8 cellular contexts compared by ENCODE assay signal in the genomic region with DNA sequence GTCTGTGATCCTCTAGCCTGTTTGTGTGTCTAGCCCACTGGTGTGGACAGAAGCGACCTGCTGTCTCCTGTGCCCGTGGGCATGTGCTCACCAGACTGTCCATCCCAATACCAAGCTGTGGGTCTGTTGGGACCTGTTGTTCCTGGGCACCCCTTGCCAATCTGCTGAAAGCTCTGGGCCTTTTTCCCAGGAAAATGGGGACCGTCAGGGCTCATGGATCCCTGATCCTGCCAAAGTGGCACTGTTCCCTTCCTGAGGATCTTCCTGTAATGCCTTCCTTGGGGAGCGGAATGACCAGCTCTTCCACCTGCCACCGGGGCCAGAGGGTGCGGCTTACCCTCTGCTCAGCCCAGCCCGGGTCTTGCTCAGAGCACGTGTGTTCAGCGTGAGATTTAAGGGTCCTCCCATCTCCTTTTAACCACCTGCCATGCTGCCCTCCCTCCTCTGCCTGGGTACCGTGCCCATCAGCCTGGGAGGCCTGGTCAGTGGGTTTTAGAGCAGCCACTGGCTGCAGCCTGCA. TPM values are rescaled to one million over a fixed set of nuclear protein-coding genes. Genes with fewer than 3 reads are reported as not detected.
DNase-seq lines count a peak whose midpoint lies in the region; ATAC-seq and TF ChIP-seq lines count a peak whose summit lies in the region.

No MANE protein-coding gene starts in this region.

- peaks cover 13 to 36% of the 10 kb centered on the region in 2 donors for H3K4me1 ChIP-seq in thoracic aorta (ENCODE audit: control insufficient read depth in 1 of 2, low read depth in 2 of 2)

- H3K27ac Mint-ChIP-seq in activated naive CD8-positive, alpha-beta T cell treated with anti-CD3 and anti-CD28 coated beads, Interleukin-2, amount 10 ng/mL, durations not matched to agents 7 days and 5 days = peak overlapping the region; percentile 44

- H3K27ac ChIP-seq in layer of hippocampus (ENCODE audit: low read depth, low read length) (peak overlapping the region; percentile 90), thoracic aorta (no peak overlapping the region)

- H3K27me3 Mint-ChIP-seq in activated naive CD8-positive, alpha-beta T cell treated with anti-CD3 and anti-CD28 coated beads, Interleukin-2, amount 10 ng/mL, durations not matched to agents 7 days and 5 days = no peaks in the 10 kb centered on the region

- TF ChIP-seq CTCF in thoracic aorta (IDR thresholded peaks at IDR 0.05) = no peak

- ATAC-seq in activated naive CD8-positive, alpha-beta T cell treated with anti-CD3 and anti-CD28 coated beads, Interleukin-2, amount 10 ng/mL, durations not matched to agents 7 days and 5 days (ENCODE audit: low read depth) = peak; percentile 2
- ATAC-seq in thoracic aorta (ENCODE audit: insufficient number of reproducible peaks, low FRiP score, low read depth) (no peak), GM19463 (IDR thresholded peaks at IDR 0.05; ENCODE audit: unreplicated experiment) (no peak)

- H3K27me3 ChIP-seq in layer of hippocampus (ENCODE audit: control insufficient read depth, insufficient read depth, low read length) (no peaks in the 10 kb centered on the region), thoracic aorta (replicated peaks; ENCODE audit: insufficient read depth) (no peaks in the 10 kb centered on the region)

- peaks cover 10% of the 10 kb centered on the region for H3K4me1 Mint-ChIP-seq in activated naive CD8-positive, alpha-beta T cell treated with anti-CD3 and anti-CD28 coated beads, Interleukin-2, amount 10 ng/mL, durations not matched to agents 7 days and 5 days

- no peaks in the 10 kb centered on the region for H3K9me3 ChIP-seq in thoracic aorta

- POLR2A ChIA-PET in activated naive CD8-positive, alpha-beta T cell treated with anti-CD3 and anti-CD28 coated beads, Interleukin-2, amount 10 ng/mL, durations not matched to agents 7 days and 5 days (lab: Charles Lee) = interaction anchor here (0.8 to 1.4 kb wide), 2 partner anchors 75 to 103 kb away, joined by 3 to 12 read pairs; a partner anchor contains a TSS

- peak overlapping the region; percentile 44 for H3K4me3 ChIP-seq in thoracic aorta

- no peaks in the 10 kb centered on the region for H3K36me3 ChIP-seq in thoracic aorta

- no peaks in the 10 kb centered on the region for H3K9me3 Mint-ChIP-seq in activated naive CD8-positive, alpha-beta T cell treated with anti-CD3 and anti-CD28 coated beads, Interleukin-2, amount 10 ng/mL, durations not matched to agents 7 days and 5 days

- no peaks in the 10 kb centered on the region for H3K36me3 Mint-ChIP-seq in activated naive CD8-positive, alpha-beta T cell treated with anti-CD3 and anti-CD28 coated beads, Interleukin-2, amount 10 ng/mL, durations not matched to agents 7 days and 5 days

- H3K4me3 Mint-ChIP-seq in activated naive CD8-positive, alpha-beta T cell treated with anti-CD3 and anti-CD28 coated beads, Interleukin-2, amount 10 ng/mL, durations not matched to agents 7 days and 5 days = peak overlapping the region; percentile 37

- DNase-seq in activated CD8-positive, alpha-beta memory T cell treated with anti-CD3 and anti-CD28 coated beads for 24 hours = peak; percentile 64
- no peak for DNase-seq in activated CD8-positive, alpha-beta memory T cell treated with anti-CD3 and anti-CD28 coated beads, Interleukin-2, amount 50 U/mL, for 48 hours
- DNase-seq in activated naive CD8-positive, alpha-beta T cell treated with anti-CD3 and anti-CD28 coated beads, Interleukin-2, amount 10 ng/mL, durations not matched to agents 7 days and 5 days = no peak
- DNase-seq in thoracic aorta (ENCODE audit: low spot score) (no peak), SHP77 (lab: John Stamatoyannopoulos, UW) (no peak), SW480 (ENCODE audit: low spot score) (no peak)

RNA-seq across cellular contexts. Expression of a gene that starts 59.3 kb away (rescaled TPM):
- 1 to 10 TPM; 7.4 to 7.5 TPM for total RNA-seq in activated naive CD8-positive, alpha-beta T cell treated with anti-CD3 and anti-CD28 coated beads, Interleukin-2, amount 10 ng/mL, durations not matched to agents 7 days and 5 days
- total RNA-seq in thoracic aorta = 10 to 100 TPM in 1 of 2 donors, 1 to 10 TPM in 1; 9.9 to 15.6 TPM
